8 cellular contexts compared by ENCODE assay signal in the genomic region with DNA sequence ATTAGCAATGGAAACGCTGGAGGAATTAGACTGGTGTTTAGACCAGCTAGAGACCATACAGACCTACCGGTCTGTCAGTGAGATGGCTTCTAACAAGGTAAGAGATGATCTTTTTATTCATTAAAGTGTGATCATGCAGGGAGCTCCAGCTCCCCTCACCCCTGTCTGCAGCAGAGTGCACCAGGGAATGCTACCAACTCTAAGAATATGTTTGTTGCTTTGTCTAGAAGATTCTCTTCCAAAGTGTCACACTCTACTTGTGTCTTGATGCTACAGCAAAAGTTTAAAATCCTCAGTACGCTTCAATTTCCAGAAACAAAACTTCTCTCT.
DNase-seq lines count a peak whose midpoint lies in the region; ATAC-seq and TF ChIP-seq lines count a peak whose summit lies in the region.

No MANE protein-coding gene starts in this region.

- H3K27me3 Mint-ChIP-seq in naive thymus-derived CD8-positive, alpha-beta T cell = no peaks in the 10 kb centered on the region

- CTCF ChIA-PET in AG04450 (lab: Charles Lee) = interaction anchor here (1.0 to 3.0 kb wide), 14 partner anchors 9 to 113 kb away, joined by 3 to 30 read pairs (median 5); no protein-coding TSS in a partner anchor

- no peaks in the 10 kb centered on the region for H3K36me3 Mint-ChIP-seq in naive thymus-derived CD8-positive, alpha-beta T cell

- POLR2A ChIA-PET in AG04450 (lab: Yijun Ruan, JAX) = interaction anchor here (1.2 to 2.0 kb wide), 3 partner anchors 15 to 132 kb away, joined by 3 to 19 read pairs (median 3); no protein-coding TSS in a partner anchor
- POLR2A ChIA-PET in naive thymus-derived CD8-positive, alpha-beta T cell (lab: Charles Lee) = interaction anchor here (0.7 to 3.7 kb wide), 12 partner anchors 10 to 112 kb away, joined by 3 to 21 read pairs (median 5); no protein-coding TSS in a partner anchor

- peaks cover 58% of the 10 kb centered on the region for H3K4me1 ChIP-seq in HUES48 (ENCODE audit: control insufficient read depth, insufficient read depth, low read length)
- H3K4me1 ChIP-seq in effector memory CD4-positive, alpha-beta T cell (ENCODE audit: control insufficient read depth, insufficient read depth, low read length, poor library complexity, severe bottlenecking) = peaks cover 30% of the 10 kb centered on the region

- peaks cover 24 to 78% (median 60%) of the 10 kb centered on the region in 4 donors for H3K4me1 Mint-ChIP-seq in naive thymus-derived CD8-positive, alpha-beta T cell

- peak overlapping the region; percentile 35; the same call in 1 of the 2 replicates for H3K9ac ChIP-seq in HUES48 (ENCODE audit: low read depth, low read length)

- H3K36me3 ChIP-seq in HUES48 (ENCODE audit: control insufficient read depth, insufficient read depth, low read length) = no peaks in the 10 kb centered on the region; the same call in 1 of the 2 replicates
- H3K36me3 ChIP-seq in effector memory CD4-positive, alpha-beta T cell (ENCODE audit: control insufficient read depth, insufficient read depth, low read length) = no peaks in the 10 kb centered on the region

- peaks cover 0 to 2% (median 0%) of the 10 kb centered on the region in 9 donors for H3K9me3 Mint-ChIP-seq in naive thymus-derived CD8-positive, alpha-beta T cell

- no peaks in the 10 kb centered on the region for H3K27me3 ChIP-seq in AG04450 (ENCODE audit: control insufficient read depth, insufficient read depth, low read length)
- H3K27me3 ChIP-seq in HUES48 (ENCODE audit: control insufficient read depth, insufficient read depth, low read length) = no peaks in the 10 kb centered on the region
- no peaks in the 10 kb centered on the region for H3K27me3 ChIP-seq in effector memory CD4-positive, alpha-beta T cell (replicated peaks; ENCODE audit: control insufficient read depth, insufficient read depth, low read length, poor library complexity, severe bottlenecking)

- peak overlapping the region; percentile 93 to 100 (median 98) for H3K4me3 Mint-ChIP-seq in naive thymus-derived CD8-positive, alpha-beta T cell

- peak overlapping the region; percentile 95 to 100 (median 99) for H3K27ac Mint-ChIP-seq in naive thymus-derived CD8-positive, alpha-beta T cell

- H3K4me3 ChIP-seq in AG04450 (ENCODE audit: low read depth, low read length) (peak overlapping the region; percentile 72), HUES48 (ENCODE audit: low read depth, low read length) (peak overlapping the region; percentile 68)
- H3K4me3 ChIP-seq in effector memory CD4-positive, alpha-beta T cell (ENCODE audit: insufficient read depth, low read depth, low read length, poor library complexity, severe bottlenecking) = peak overlapping the region; percentile 94

- peak overlapping the region; percentile 90 for H3K27ac ChIP-seq in AG04450 (ENCODE audit: low read depth, low read length)
- peak overlapping the region; percentile 58 for H3K27ac ChIP-seq in HUES48 (ENCODE audit: low read depth, low read length)
- peak overlapping the region; percentile 93 for H3K27ac ChIP-seq in effector memory CD4-positive, alpha-beta T cell (ENCODE audit: insufficient read depth, low read length, poor library complexity, severe bottlenecking)

- no peaks in the 10 kb centered on the region for H3K9me3 ChIP-seq in AG04450 (ENCODE audit: control insufficient read depth, insufficient read depth, low read length)
- H3K9me3 ChIP-seq in HUES48 (ENCODE audit: control insufficient read depth, insufficient read depth, low read length) = no peaks in the 10 kb centered on the region
- no peaks in the 10 kb centered on the region for H3K9me3 ChIP-seq in effector memory CD4-positive, alpha-beta T cell (ENCODE audit: control insufficient read depth, low read length)

- DNase-seq in AG04450 (ENCODE audit: low read depth, low spot score) (no peak), DMS114 treated with DMSO at 0.1 percent for 48 hours (lab: John Stamatoyannopoulos, UW; ENCODE audit: unreplicated experiment) (no peak), DMS153 (lab: John Stamatoyannopoulos, UW) (no peak), 8988T (no peak)
- no peak for DNase-seq in effector memory CD4-positive, alpha-beta T cell
- DNase-seq in naive thymus-derived CD8-positive, alpha-beta T cell = no peak

- no peak for TF ChIP-seq CTCF in AG04450 (IDR thresholded peaks at IDR 0.05; ENCODE audit: low read depth, low read length)

- peak; percentile 5 to 11 for ATAC-seq in naive thymus-derived CD8-positive, alpha-beta T cell
- ATAC-seq in GM21526 (IDR thresholded peaks at IDR 0.05; ENCODE audit: low FRiP score, unreplicated experiment) = no peak
